ENCODE assay signal across 7 cellular contexts in the genomic region with DNA sequence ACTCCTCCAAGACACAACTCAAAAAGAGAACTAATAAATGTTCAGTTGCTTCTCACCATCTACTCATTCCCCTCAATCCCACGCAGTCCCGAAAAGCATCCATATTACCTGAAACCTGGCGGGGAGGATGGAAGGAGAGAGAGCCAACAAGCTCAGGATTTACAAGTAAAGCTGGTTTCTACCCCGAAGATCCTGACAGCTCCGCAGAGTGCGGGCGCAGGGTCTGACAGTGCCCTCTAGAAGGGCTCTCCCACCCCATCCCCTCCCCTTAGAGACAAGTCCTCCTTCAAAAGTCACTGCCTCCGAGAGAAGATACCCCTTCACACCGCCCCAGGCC. TPM values are rescaled to one million over a fixed set of nuclear protein-coding genes. Genes with fewer than 3 reads are reported as not detected.
DNase-seq lines count a peak whose midpoint lies in the region; ATAC-seq and TF ChIP-seq lines count a peak whose summit lies in the region.

No MANE protein-coding gene starts in this region.

- in situ Hi-C loops in HAP-1 (cut with MboI; ENCODE audit: low sequenced_read_pairs): no loop called here

- no peaks in the 10 kb centered on the region for H3K27me3 ChIP-seq in HAP-1 (ENCODE audit: low read depth)

- peaks cover 21% of the 10 kb centered on the region for H3K4me1 Mint-ChIP-seq in endothelial cell (ENCODE audit: unreplicated experiment)
- H3K4me1 Mint-ChIP-seq in osteocyte (ENCODE audit: unreplicated experiment): peaks cover 47% of the 10 kb centered on the region

- H3K4me3 ChIP-seq in HAP-1 (peak overlapping the region; percentile 100), SK-N-MC (peak overlapping the region; percentile 96)

- H3K27ac ChIP-seq in SK-N-MC: no peak overlapping the region

- TF ChIP-seq CTCF in endothelial cell (IDR thresholded peaks at IDR 0.05; ENCODE audit: unreplicated experiment) (no peak), osteocyte (IDR thresholded peaks at IDR 0.05) (no peak)

- H3K4me3 Mint-ChIP-seq in endothelial cell (ENCODE audit: unreplicated experiment) (peak overlapping the region; percentile 100), osteocyte (ENCODE audit: unreplicated experiment) (peak overlapping the region; percentile 100)

- H3K9me3 Mint-ChIP-seq in endothelial cell (ENCODE audit: unreplicated experiment) (no peaks in the 10 kb centered on the region), osteocyte (ENCODE audit: unreplicated experiment) (no peaks in the 10 kb centered on the region)

- H3K9me3 ChIP-seq in HAP-1 (no peaks in the 10 kb centered on the region), SK-N-MC (ENCODE audit: low read depth, low read length) (no peaks in the 10 kb centered on the region)

- H3K36me3 ChIP-seq in HAP-1 (replicated peaks): 0 out of 2 replicates have a peak, but pooled peaks cover 3% of the 10 kb centered on the region
- H3K36me3 ChIP-seq in SK-N-MC (ENCODE audit: insufficient read depth, low read length): no peaks in the 10 kb centered on the region; the same call in 1 of the 2 replicates

- H3K9ac ChIP-seq in SK-N-MC (ENCODE audit: insufficient read length): peak overlapping the region; percentile 98

- H3K27me3 Mint-ChIP-seq in endothelial cell (ENCODE audit: unreplicated experiment): peaks cover 21% of the 10 kb centered on the region
- H3K27me3 Mint-ChIP-seq in osteocyte (ENCODE audit: unreplicated experiment): no peaks in the 10 kb centered on the region

- H3K27ac Mint-ChIP-seq in endothelial cell (ENCODE audit: unreplicated experiment) (peak overlapping the region; percentile 99), osteocyte (ENCODE audit: unreplicated experiment) (peak overlapping the region; percentile 100)

- peaks cover 26% of the 10 kb centered on the region for H3K4me1 ChIP-seq in HAP-1

- DNase-seq in HAP-1 (ENCODE audit: low spot score in 2 of 2) (peak in 1 of 2 experiments; percentile 18), SK-N-MC (ENCODE audit: low read depth, low spot score) (no peak), endothelial cell (ENCODE audit: low spot score) (no peak), osteocyte (ENCODE audit: extremely low spot score, unreplicated experiment) (no peak), amniotic stem cell (lab: John Stamatoyannopoulos, UW) (no peak)

- H3K36me3 Mint-ChIP-seq in endothelial cell (ENCODE audit: low read depth, unreplicated experiment) (peaks cover 4% of the 10 kb centered on the region), osteocyte (ENCODE audit: unreplicated experiment) (no peaks in the 10 kb centered on the region)

- ATAC-seq in HG02798 (IDR thresholded peaks at IDR 0.05; ENCODE audit: poor library complexity, unreplicated experiment) (no peak), HG02642 (IDR thresholded peaks at IDR 0.05; ENCODE audit: poor library complexity, unreplicated experiment) (no peak)

RNA-seq across cellular contexts. Expression of gene RAB1A, which starts 0.7 kb away (rescaled TPM):
- 160 TPM for total RNA-seq in endothelial cell (ENCODE audit: unreplicated experiment)
- total RNA-seq in osteocyte: 128 and 132 TPM in 2 replicates
